14 cellular contexts compared by ENCODE assay signal in the genomic region with DNA sequence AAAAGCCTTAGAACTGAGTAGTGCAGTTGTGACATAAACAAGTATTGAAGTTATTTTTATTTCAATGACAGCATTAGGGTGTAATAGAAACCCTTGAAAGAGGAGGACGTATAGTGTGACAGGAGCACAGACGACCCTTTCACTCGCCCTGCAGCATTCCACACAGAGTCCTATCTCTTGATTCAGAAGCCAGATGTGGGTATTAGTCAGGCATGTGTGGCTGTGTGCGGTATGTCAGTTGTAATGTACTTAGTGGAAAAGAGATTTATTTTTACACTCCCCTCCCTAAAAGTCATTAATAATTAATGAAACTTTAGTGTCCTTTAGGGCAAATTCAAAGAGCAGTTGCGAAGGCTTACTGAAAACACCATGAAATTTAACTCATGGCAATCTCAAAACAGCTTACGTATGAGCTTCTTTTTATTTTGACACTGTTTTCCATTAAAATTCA.
DNase-seq lines count a peak whose midpoint lies in the region; FAIRE-seq and TF ChIP-seq lines count a peak whose summit lies in the region.
"Had no signal": no experiment of that assay in that cellular context is flagged by ENCODE, and none has a peak within 500 bp of the region (broad histone marks: within the 10 kb centered on the region; RNA-seq: fewer than 3 reads in every experiment).

No MANE protein-coding gene starts in this region.

- no peaks in the 10 kb centered on the region for H3K4me1 Mint-ChIP-seq in activated naive CD8-positive, alpha-beta T cell treated with anti-CD3 and anti-CD28 coated beads for 36 hours

- BruUV-seq in A673 (replicated peaks; lab: Mats Ljungman, UMichigan) = no TSS peak

- peaks cover 13% of the 10 kb centered on the region for H3K9me3 ChIP-seq in A673 (ENCODE audit: low read depth, low read length, poor library complexity, severe bottlenecking)
- H3K9me3 ChIP-seq in Peyer's patch = no peaks in the 10 kb centered on the region

- peaks cover 4% of the 10 kb centered on the region for H3K27me3 Mint-ChIP-seq in activated naive CD8-positive, alpha-beta T cell treated with anti-CD3 and anti-CD28 coated beads for 36 hours

- H3K9me3 Mint-ChIP-seq in activated naive CD8-positive, alpha-beta T cell treated with anti-CD3 and anti-CD28 coated beads for 36 hours = peaks cover 7% of the 10 kb centered on the region

- H3K36me3 ChIP-seq in A673 (ENCODE audit: insufficient read depth, low read length, poor library complexity, severe bottlenecking) = no peaks in the 10 kb centered on the region
- H3K36me3 ChIP-seq in bronchial epithelial cell (ENCODE audit: control insufficient read depth, insufficient read depth, low read length) = no peaks in the 10 kb centered on the region
- no peaks in the 10 kb centered on the region for H3K36me3 ChIP-seq in Peyer's patch
- no peaks in the 10 kb centered on the region for H3K36me3 ChIP-seq in H7 (replicated peaks; ENCODE audit: control insufficient read depth, insufficient read depth, low read length)
- H3K36me3 ChIP-seq: neural progenitor cell had no signal

- H3K27ac ChIP-seq in A673 (ENCODE audit: low read depth, low read length, poor library complexity, severe bottlenecking) (peak overlapping the region; percentile 33), Peyer's patch (no peak overlapping the region)
- H3K27ac ChIP-seq: dorsolateral prefrontal cortex, neural progenitor cell had no signal

- in situ Hi-C loops in KBM-7 (cut with MboI; ENCODE audit: low pct_unique_long_range_greater_than_20kb, low sequenced_read_pairs) = no loop called here

- H3K4me3 Mint-ChIP-seq in activated naive CD8-positive, alpha-beta T cell treated with anti-CD3 and anti-CD28 coated beads for 36 hours = no peak overlapping the region
- H3K4me3 Mint-ChIP-seq: H9, neural progenitor cell had no signal

- peak; percentile 66 for DNase-seq in A673 (ENCODE audit: low spot score)
- peak; percentile 26 for DNase-seq in HPDE6-E6E7 (ENCODE audit: extremely low spot score)
- peak; percentile 66 for DNase-seq in bronchial epithelial cell (ENCODE audit: low read depth)
- DNase-seq in kidney glomerular epithelial cell (lab: John Stamatoyannopoulos, UW) = peak; percentile 94
- no peak for DNase-seq in Peyer's patch
- no peak for DNase-seq in H7
- DNase-seq in activated naive CD8-positive, alpha-beta T cell treated with anti-CD3 and anti-CD28 coated beads for 36 hours = no peak
- DNase-seq in KBM-7 = no peak
- DNase-seq: activated CD4-positive, alpha-beta T cell treated with anti-CD3 and anti-CD28 coated beads for 1 hour; dorsolateral prefrontal cortex; H9; NCI-H526; stimulated activated naive CD8-positive, alpha-beta T cell treated with anti-CD3 and anti-CD28 coated beads, Interleukin-15, Interleukin-2, amounts not matched to agents 100 U/mL and 50 U/mL, for 24 hours had no signal

- intact Hi-C loops in A673 (cut with micrococcal nuclease; ENCODE audit: unreplicated experiment) = no loop called here

- H3K36me3 Mint-ChIP-seq in activated naive CD8-positive, alpha-beta T cell treated with anti-CD3 and anti-CD28 coated beads for 36 hours = no peaks in the 10 kb centered on the region

- POLR2A ChIA-PET in A673 (lab: Charles Lee; ENCODE audit: low non-redundant PET) = no interaction called here

- TF ChIP-seq CTCF in A673 (conservative IDR thresholded peaks at IDR 0.05; ENCODE audit: low read depth, low read length) = no peak
- no peak for TF ChIP-seq CTCF in bronchial epithelial cell (IDR thresholded peaks at IDR 0.05; ENCODE audit: insufficient read depth, low read length, severe bottlenecking)
- TF ChIP-seq CTCF in Peyer's patch (IDR thresholded peaks at IDR 0.05) = no peak

- H3K4me3 ChIP-seq in A673 (ENCODE audit: low read depth, low read length, poor library complexity, severe bottlenecking) = no peak overlapping the region
- H3K4me3 ChIP-seq in bronchial epithelial cell (ENCODE audit: low read depth, low read length) = no peak overlapping the region
- no peak overlapping the region for H3K4me3 ChIP-seq in Peyer's patch
- H3K4me3 ChIP-seq in H7 (ENCODE audit: insufficient read depth, low read depth, low read length) = no peak overlapping the region
- H3K4me3 ChIP-seq: dorsolateral prefrontal cortex, neural progenitor cell had no signal

- CTCF ChIA-PET in A673 (lab: Charles Lee) = no interaction called here

- H3K27me3 ChIP-seq in A673 (replicated peaks; ENCODE audit: insufficient read depth, low read depth, low read length, poor library complexity) (no peaks in the 10 kb centered on the region), bronchial epithelial cell (ENCODE audit: control insufficient read depth, insufficient read depth, low read length) (no peaks in the 10 kb centered on the region), Peyer's patch (no peaks in the 10 kb centered on the region), H7 (ENCODE audit: control insufficient read depth, insufficient read depth, low read length) (no peaks in the 10 kb centered on the region)
- H3K27me3 ChIP-seq: neural progenitor cell had no signal

- H3K27ac Mint-ChIP-seq in activated naive CD8-positive, alpha-beta T cell treated with anti-CD3 and anti-CD28 coated beads for 36 hours = no peak overlapping the region
- H3K27ac Mint-ChIP-seq: H9, neural progenitor cell had no signal

- H3K4me1 ChIP-seq in A673 (ENCODE audit: insufficient read depth, low read length, poor library complexity, severe bottlenecking) (peaks cover 25% of the 10 kb centered on the region), Peyer's patch (no peaks in the 10 kb centered on the region)
- H3K4me1 ChIP-seq: neural progenitor cell had no signal

- TF ChIP-seq POLR2A in Peyer's patch (IDR thresholded peaks at IDR 0.05) = no peak

- FAIRE-seq in bronchial epithelial cell (lab: Jason Lieb, UNC) = no peak

Comparison
In these comparisons a context has a peak if more than half of its experiments do, and no peak if none do; other contexts are left out.
1. DNase-seq: peak in A673 (single experiment), HPDE6-E6E7 (single experiment), bronchial epithelial cell (single experiment) and kidney glomerular epithelial cell (single experiment); none in Peyer's patch (0 of 3), H7 (single experiment), activated naive CD8-positive, alpha-beta T cell treated with anti-CD3 and anti-CD28 coated beads for 36 hours (single experiment) and KBM-7 (single experiment).